Comparison of ENCODE assay signal across 14 cellular contexts in genomic region chr7:55053651-55054226, GRCh38. TPM values are rescaled to one million over a fixed set of nuclear protein-coding genes. Genes with fewer than 3 reads are reported as not detected.
A peak's percentile ranks its signal among the peaks of the same experiment; 100 is the strongest.
DNase-seq lines count a peak whose midpoint lies in the region; ATAC-seq and TF ChIP-seq lines count a peak whose summit lies in the region.
"Had no signal": no experiment of that assay in that cellular context is flagged by ENCODE, and none has a peak within 500 bp of the region (broad histone marks: within the 10 kb centered on the region; RNA-seq: fewer than 3 reads in every experiment).

No MANE protein-coding gene starts in this region.

- TF ChIP-seq CTCF in IMR-90 (conservative IDR thresholded peaks at IDR 0.05; ENCODE audit: low read depth, low read length) (no peak), endodermal cell (conservative IDR thresholded peaks at IDR 0.05) (no peak), mesothelial cell of epicardium (IDR thresholded peaks at IDR 0.05; ENCODE audit: unreplicated experiment) (no peak)

- H3K27me3 ChIP-seq in IMR-90 (ENCODE audit: control insufficient read depth, insufficient read depth, low read length): no peaks in the 10 kb centered on the region
- H3K27me3 ChIP-seq in endodermal cell (ENCODE audit: control insufficient read depth, insufficient read depth, low read length, poor library complexity, severe bottlenecking): no peaks in the 10 kb centered on the region
- no peaks in the 10 kb centered on the region for H3K27me3 ChIP-seq in thymus (ENCODE audit: control insufficient read depth, insufficient read depth)

- ATAC-seq in IMR-90 (ENCODE audit: low read depth) (no peak), GM19395 (IDR thresholded peaks at IDR 0.05; ENCODE audit: unreplicated experiment) (no peak)
- ATAC-seq in activated CD4-positive, alpha-beta T cell treated with anti-CD3 and anti-CD28 coated beads for 36 hours: no peak

- dilution Hi-C loops in IMR-90 (cut with HindIII; ENCODE audit: low sequenced_read_pairs, unreplicated experiment): no loop called here

- H3K4ac ChIP-seq in IMR-90 (ENCODE audit: low read depth, low read length): peak overlapping the region; percentile 81

- peaks cover 4% of the 10 kb centered on the region; the same call in 1 of the 2 replicates for H3K36me3 ChIP-seq in IMR-90 (ENCODE audit: control insufficient read depth, insufficient read depth, low read length)
- no peaks in the 10 kb centered on the region for H3K36me3 ChIP-seq in endodermal cell (ENCODE audit: control insufficient read depth, insufficient read depth, low read length)
- no peaks in the 10 kb centered on the region for H3K36me3 ChIP-seq in thymus (ENCODE audit: control insufficient read depth, insufficient read depth)

- H3K23ac ChIP-seq in IMR-90 (ENCODE audit: low read depth, low read length): peak overlapping the region; percentile 70

- H3K36me3 Mint-ChIP-seq in endodermal cell (ENCODE audit: low read depth): no peaks in the 10 kb centered on the region
- no peaks in the 10 kb centered on the region for H3K36me3 Mint-ChIP-seq in mesothelial cell of epicardium
- no peaks in the 10 kb centered on the region for H3K36me3 Mint-ChIP-seq in activated CD4-positive, alpha-beta T cell treated with anti-CD3 and anti-CD28 coated beads for 36 hours (ENCODE audit: low read depth)

- H2AFZ ChIP-seq in IMR-90 (replicated peaks; ENCODE audit: low read length, poor library complexity): no peak overlapping the region

- H3K79me1 ChIP-seq in IMR-90 (ENCODE audit: low read depth in 1 of 2, low read length in 2 of 2): peaks cover 58 to 88% of the 10 kb centered on the region in 2 experiments

- no peak for TF ChIP-seq RAD21 in IMR-90 (IDR thresholded peaks at IDR 0.05; ENCODE audit: low read length)

- in situ Hi-C loops in IMR-90 (cut with MboI; ENCODE audit: low sequenced_read_pairs): no loop called here

- H3K4me3 Mint-ChIP-seq in endodermal cell (no peak overlapping the region), mesothelial cell of epicardium (no peak overlapping the region)
- no peak overlapping the region for H3K4me3 Mint-ChIP-seq in activated CD4-positive, alpha-beta T cell treated with anti-CD3 and anti-CD28 coated beads for 36 hours
- H3K4me3 Mint-ChIP-seq: IgD-negative memory B cell; stimulated activated naive CD8-positive, alpha-beta T cell treated with anti-CD3 and anti-CD28 coated beads, Interleukin-15, Interleukin-2, amounts not matched to agents 100 ng/mL and 50 ng/mL, for 24 hours had no signal

- H3K27me3 Mint-ChIP-seq in endodermal cell (ENCODE audit: insufficient read depth) (no peaks in the 10 kb centered on the region), mesothelial cell of epicardium (ENCODE audit: low read depth) (no peaks in the 10 kb centered on the region)
- peaks cover 12% of the 10 kb centered on the region for H3K27me3 Mint-ChIP-seq in activated CD4-positive, alpha-beta T cell treated with anti-CD3 and anti-CD28 coated beads for 36 hours
- H3K27me3 Mint-ChIP-seq: IgD-negative memory B cell, progenitor cell of endocrine pancreas had no signal

- POLR2A ChIA-PET in IMR-90 (lab: Charles Lee; ENCODE audit: unreplicated experiment): interaction anchor here (0.7 kb wide), 1 partner anchor 14 kb away, joined by 4 read pairs; no protein-coding TSS in a partner anchor
- POLR2A ChIA-PET in activated CD4-positive, alpha-beta T cell treated with anti-CD3 and anti-CD28 coated beads for 36 hours (lab: Charles Lee): no interaction called here

- peak overlapping the region; percentile 35 for H3K14ac ChIP-seq in IMR-90 (replicated peaks; ENCODE audit: low read depth, low read length)

- H3K56ac ChIP-seq in IMR-90 (ENCODE audit: extremely low read depth, insufficient read depth, low read length): no peak overlapping the region

- peak overlapping the region; percentile 74 for H4K91ac ChIP-seq in IMR-90 (ENCODE audit: insufficient read depth, low read depth, low read length)

- peak overlapping the region; percentile 34 to 64; a peak in 3 of 4 replicates for H4K8ac ChIP-seq in IMR-90 (ENCODE audit: low read depth in 2 of 2, low read length in 2 of 2)

- H3K9me3 ChIP-seq in IMR-90 (ENCODE audit: control insufficient read depth, insufficient read depth, low read length) (no peaks in the 10 kb centered on the region), endodermal cell (ENCODE audit: control insufficient read depth, low read length) (no peaks in the 10 kb centered on the region), thymus (ENCODE audit: control insufficient read depth) (no peaks in the 10 kb centered on the region)

- H2AK5ac ChIP-seq in IMR-90 (ENCODE audit: low read depth, low read length): peak overlapping the region; percentile 84

- peak overlapping the region; percentile 55; the same call in 1 of the 2 replicates for H3K18ac ChIP-seq in IMR-90 (ENCODE audit: low read depth, low read length)

- H3K9me1 ChIP-seq in IMR-90 (ENCODE audit: insufficient read depth, low read length): peaks cover 43% of the 10 kb centered on the region

- peak overlapping the region; percentile 51; the same call in 1 of the 2 replicates for H2BK20ac ChIP-seq in IMR-90 (ENCODE audit: low read depth, low read length)

- DNase-seq in IMR-90 (peak; percentile 50), endodermal cell (no peak), mesothelial cell of epicardium (ENCODE audit: low spot score in 2 of 2, unreplicated experiment in 2 of 2) (no peak), HuH-7.5 (ENCODE audit: low spot score) (no peak), NCI-H82 treated with DMSO at 0.1 percent for 48 hours (lab: John Stamatoyannopoulos, UW; ENCODE audit: unreplicated experiment) (no peak)
- DNase-seq in activated CD4-positive, alpha-beta T cell treated with anti-CD3 and anti-CD28 coated beads for 36 hours: no peak
- DNase-seq: amniotic stem cell, NCI-H1436 treated with DMSO at 0.1 percent for 48 hours, NCI-H69 had no signal

- WGBS in IMR-90 (ENCODE audit: extremely low coverage in 2 of 2, insufficient read length in 1 of 2), 2 experiments: 98% methylated on average over 9 of the region's 17 CpGs; no CpG with 5 or more reads in 1 of the 2 experiments
- WGBS in endodermal cell (ENCODE audit: insufficient coverage in 1 of 2, insufficient read length in 1 of 2), 2 experiments: 93 to 94% methylated on average over 16 to 17 of the region's 17 CpGs
- WGBS in thymus: 88% methylated on average over 17 of the region's 17 CpGs

- H2BK120ac ChIP-seq in IMR-90 (ENCODE audit: low read depth, low read length): peak overlapping the region; percentile 61

- BruUV-seq in IMR-90 (replicated peaks; lab: Mats Ljungman, UMichigan): no TSS peak

- H2BK5ac ChIP-seq in IMR-90 (ENCODE audit: low read depth, low read length, poor library complexity, severe bottlenecking): peak overlapping the region; percentile 93

- H3K27ac Mint-ChIP-seq in endodermal cell (peak overlapping the region; percentile 3), mesothelial cell of epicardium (peak overlapping the region; percentile 64)
- H3K27ac Mint-ChIP-seq in activated CD4-positive, alpha-beta T cell treated with anti-CD3 and anti-CD28 coated beads for 36 hours: no peak overlapping the region
- H3K27ac Mint-ChIP-seq: IgD-negative memory B cell; stimulated activated naive CD8-positive, alpha-beta T cell treated with anti-CD3 and anti-CD28 coated beads, Interleukin-15, Interleukin-2, amounts not matched to agents 100 ng/mL and 50 ng/mL, for 24 hours had no signal

- H3K27ac ChIP-seq in IMR-90 (ENCODE audit: insufficient read depth, low read length) (peak overlapping the region; percentile 44), endodermal cell (ENCODE audit: low read depth, low read length) (no peak overlapping the region), thymus (ENCODE audit: low read depth) (peak overlapping the region; percentile 68)

- peak overlapping the region; percentile 82 for H2BK15ac ChIP-seq in IMR-90 (ENCODE audit: low read depth, low read length)

- H3K4me1 ChIP-seq in IMR-90 (ENCODE audit: control insufficient read depth, insufficient read depth, low read length) (peaks cover 46% of the 10 kb centered on the region), endodermal cell (ENCODE audit: control insufficient read depth, insufficient read depth, low read length) (no peaks in the 10 kb centered on the region), thymus (ENCODE audit: control insufficient read depth, insufficient read depth, low read length) (peaks cover 3% of the 10 kb centered on the region)

- intact Hi-C loops in IMR-90 (cut with micrococcal nuclease): no loop called here
- intact Hi-C loops in activated CD4-positive, alpha-beta T cell treated with anti-CD3 and anti-CD28 coated beads for 36 hours (cut with DNase I, micrococcal nuclease): loop anchor here in 1 of 2 experiments (10.0 kb wide), 1 partner anchor 201 kb away; no protein-coding TSS in a partner anchor

- no peaks in the 10 kb centered on the region for H3K9me3 Mint-ChIP-seq in endodermal cell
- peaks cover 4% of the 10 kb centered on the region for H3K9me3 Mint-ChIP-seq in mesothelial cell of epicardium
- H3K9me3 Mint-ChIP-seq in activated CD4-positive, alpha-beta T cell treated with anti-CD3 and anti-CD28 coated beads for 36 hours (ENCODE audit: low read depth): no peaks in the 10 kb centered on the region
- H3K9me3 Mint-ChIP-seq: stimulated activated naive CD8-positive, alpha-beta T cell treated with anti-CD3 and anti-CD28 coated beads, Interleukin-15, Interleukin-2, amounts not matched to agents 100 ng/mL and 50 ng/mL, for 24 hours had no signal

- no peak for TF ChIP-seq POLR2A in IMR-90 (IDR thresholded peaks at IDR 0.05; ENCODE audit: low read depth, low read length)

- no peak overlapping the region for H3K4me2 ChIP-seq in IMR-90 (ENCODE audit: low read depth, low read length)

- H3K4me3 ChIP-seq in IMR-90 (ENCODE audit: insufficient read depth, low read depth, low read length): no peak overlapping the region
- H3K4me3 ChIP-seq in endodermal cell (ENCODE audit: low read length): no peak overlapping the region
- H3K4me3 ChIP-seq in thymus (ENCODE audit: low read length): no peak overlapping the region

- peak overlapping the region; percentile 33; the same call in 1 of the 2 replicates for H4K5ac ChIP-seq in IMR-90 (ENCODE audit: low read depth, low read length)

- no peak overlapping the region for H2AK9ac ChIP-seq in IMR-90 (replicated peaks; ENCODE audit: low read depth, low read length, poor library complexity)

- H3K9ac ChIP-seq in IMR-90 (ENCODE audit: low read depth, low read length) (no peak overlapping the region), endodermal cell (ENCODE audit: extremely low read depth, low read length, poor library complexity, severe bottlenecking) (no peak overlapping the region)

- H4K20me1 ChIP-seq in IMR-90 (ENCODE audit: insufficient read depth, low read length): peaks cover 27% of the 10 kb centered on the region

- H3K4me1 Mint-ChIP-seq in endodermal cell (no peaks in the 10 kb centered on the region), mesothelial cell of epicardium (peaks cover 20% of the 10 kb centered on the region)
- no peaks in the 10 kb centered on the region for H3K4me1 Mint-ChIP-seq in activated CD4-positive, alpha-beta T cell treated with anti-CD3 and anti-CD28 coated beads for 36 hours

- CTCF ChIA-PET in IMR-90 (lab: Yijun Ruan, JAX): interaction anchor here (0.5 to 1.4 kb wide), 2 partner anchors 9 to 148 kb away, joined by 3 read pairs; no protein-coding TSS in a partner anchor
- CTCF ChIA-PET in activated CD4-positive, alpha-beta T cell treated with anti-CD3 and anti-CD28 coated beads for 36 hours (lab: Charles Lee): no interaction called here

RNA-seq across cellular contexts. Expression of gene EGFR, which starts 34.9 kb away (rescaled TPM):
- total RNA-seq in IMR-90 (2012; rRNA removed): 60.4 and 63.9 TPM in 2 replicates
- 36.9 and 37.8 TPM in 2 replicates for polyA plus RNA-seq in IMR-90 (2012; rRNA removed)
- 24.8 and 27.5 TPM in 2 replicates for polyA plus RNA-seq in IMR-90 (2012; cell fraction: cytosol; rRNA removed)
- 66.1 and 93.0 TPM in 2 replicates for polyA plus RNA-seq in IMR-90 (2012; cell fraction: nucleus; rRNA removed; ENCODE audit: low replicate concordance)
- 1 to 10 TPM; 5.0 to 5.8 TPM for total RNA-seq in endodermal cell
- polyA plus RNA-seq in endodermal cell (2013, experiment 1 of 2): 5.3 TPM
- 5.1 TPM for polyA plus RNA-seq in endodermal cell (2013, experiment 2 of 2)
- total RNA-seq in mesothelial cell of epicardium: 16.3 to 19.4 TPM (median 18.6 TPM) in 3 replicates
- polyA plus RNA-seq in thymus: 19.5 TPM
- total RNA-seq in activated CD4-positive, alpha-beta T cell treated with anti-CD3 and anti-CD28 coated beads for 36 hours: under 1 TPM in 1 of 2 experiments, not detected in 1; 0.09 TPM
- polyA plus RNA-seq: IgD-negative memory B cell had no signal

Comparison
In these comparisons a context has a peak if more than half of its experiments do, and no peak if none do; other contexts are left out.
1. RNA of gene EGFR, which starts 34.9 kb away (total RNA-seq): 60.4 to 63.9 TPM in IMR-90, 16.3 to 19.4 TPM in mesothelial cell of epicardium and 5.0 to 5.8 TPM in endodermal cell; 0.09 TPM in activated CD4-positive, alpha-beta T cell treated with anti-CD3 and anti-CD28 coated beads for 36 hours; every median in the first group is over 4 times any median in the second.